ENCODE assay signal across 9 cellular contexts in genomic region chr12:5442251-5443006, GRCh38. TPM values are rescaled to one million over a fixed set of nuclear protein-coding genes. Genes with fewer than 3 reads are reported as not detected.
DNase-seq lines count a peak whose midpoint lies in the region; ATAC-seq, FAIRE-seq and TF ChIP-seq lines count a peak whose summit lies in the region.
"Had no signal": no experiment of that assay in that cellular context is flagged by ENCODE, and none has a peak within 500 bp of the region (broad histone marks: within the 10 kb centered on the region; RNA-seq: fewer than 3 reads in every experiment).

No MANE protein-coding gene starts in this region.

- H3K4me3 Mint-ChIP-seq in stimulated activated effector memory CD8-positive, alpha-beta T cell treated with anti-CD3 and anti-CD28 coated beads, Interleukin-12 subunit alpha, Interleukin-12 subunit beta, amount 100 ng/mL, for 72 hours: no peak overlapping the region

- SMC1A ChIA-PET in GM12878 (lab: Charles Lee; ENCODE audit: uncharacterized antibody, unreplicated experiment): interaction anchor here (1.3 kb wide), 1 partner anchor 242 kb away, joined by 3 read pairs; no protein-coding TSS in a partner anchor

- no peak for TF ChIP-seq POLR2A in GM12878 (IDR thresholded peaks at IDR 0.05; ENCODE audit: low read depth, low read length)

- H3K9me3 ChIP-seq in GM12878 (replicated peaks; ENCODE audit: control insufficient read depth, insufficient read depth, low read length): no peaks in the 10 kb centered on the region
- no peaks in the 10 kb centered on the region for H3K9me3 ChIP-seq in left lung

- CTCF ChIA-PET in GM12878 (lab: Yijun Ruan, JAX): interaction anchor here (1.6 kb wide), 1 partner anchor 10 kb away, joined by 3 read pairs; no protein-coding TSS in a partner anchor

- RAD21 ChIA-PET in GM12878 (lab: Charles Lee; ENCODE audit: unreplicated experiment): no interaction called here

- H3K36me3 Mint-ChIP-seq in stimulated activated effector memory CD8-positive, alpha-beta T cell treated with anti-CD3 and anti-CD28 coated beads, Interleukin-12 subunit alpha, Interleukin-12 subunit beta, amount 100 ng/mL, for 72 hours: no peaks in the 10 kb centered on the region

- H3K4me1 ChIP-seq in GM12878 (ENCODE audit: control insufficient read depth, insufficient read depth, low read length) (peaks cover 8% of the 10 kb centered on the region), left lung (no peaks in the 10 kb centered on the region)

- WGBS in GM12878 (ENCODE audit: insufficient coverage, insufficient replicate concordance, low lambda C conversion rate, missing lambda C conversion rate): 56% methylated on average over 10 of the region's 11 CpGs

- H3K4me3 ChIP-seq in GM12878 (no peak overlapping the region), left lung (no peak overlapping the region)

- TF ChIP-seq RAD21 in GM12878 (IDR thresholded peaks at IDR 0.05; ENCODE audit: insufficient read depth, low read depth, low read length): peak; percentile 49

- TF ChIP-seq EP300 in GM12878 (IDR thresholded peaks at IDR 0.05; ENCODE audit: borderline replicate concordance in 1 of 2, control insufficient read depth in 1 of 2, low read depth in 2 of 2, low read length in 2 of 2): no peak

- no peak overlapping the region for H3K4me2 ChIP-seq in GM12878 (ENCODE audit: control insufficient read depth, insufficient read depth)

- H3K4me1 Mint-ChIP-seq in stimulated activated effector memory CD8-positive, alpha-beta T cell treated with anti-CD3 and anti-CD28 coated beads, Interleukin-12 subunit alpha, Interleukin-12 subunit beta, amount 100 ng/mL, for 72 hours: no peaks in the 10 kb centered on the region

- peak; percentile 81 for ATAC-seq in GM12878
- peak; percentile 79 for ATAC-seq in left lung
- no peak for ATAC-seq in GM21737 (IDR thresholded peaks at IDR 0.05; ENCODE audit: unreplicated experiment)
- ATAC-seq in HG03139 (IDR thresholded peaks at IDR 0.05; ENCODE audit: unreplicated experiment): no peak
- no peak for ATAC-seq in stimulated activated effector memory CD8-positive, alpha-beta T cell treated with anti-CD3 and anti-CD28 coated beads, Interleukin-12 subunit alpha, Interleukin-12 subunit beta, amount 100 ng/mL, for 72 hours

- H4K20me1 ChIP-seq in GM12878 (ENCODE audit: control insufficient read depth, insufficient read depth): no peaks in the 10 kb centered on the region

- TF ChIP-seq CTCF in GM12878 (IDR thresholded peaks at IDR 0.05 in 2 of 3, conservative IDR thresholded peaks at IDR 0.05 in 1 of 3; ENCODE audit: control insufficient read depth in 2 of 3, extremely low read depth in 1 of 3, insufficient read depth in 1 of 3, low read depth in 3 of 3, low read length in 3 of 3) (peak; percentile 24 to 53 (median 35); a peak in 4 of 6 replicates), left lung (IDR thresholded peaks at IDR 0.05) (peak; percentile 33 to 34)

- H3K79me2 ChIP-seq in GM12878 (ENCODE audit: control insufficient read depth, insufficient read depth, low read length): no peaks in the 10 kb centered on the region

- no peak overlapping the region for H2AFZ ChIP-seq in GM12878 (ENCODE audit: control insufficient read depth, low read depth, low read length)

- DNase-seq in GM04504 (ENCODE audit: low read depth) (peak; percentile 46), NCI-H146 treated with DMSO at 0.1 percent for 48 hours (lab: John Stamatoyannopoulos, UW; ENCODE audit: unreplicated experiment) (peak; percentile 76), GM12878 (ENCODE audit: low read depth, low spot score) (no peak), left lung (no peak)
- DNase-seq in effector CD4-positive, alpha-beta T cell: no peak
- DNase-seq in stimulated activated effector memory CD8-positive, alpha-beta T cell treated with anti-CD3 and anti-CD28 coated beads, Interleukin-12 subunit alpha, Interleukin-12 subunit beta, amount 100 ng/mL, for 72 hours (ENCODE audit: low spot score in 2 of 2): no peak

- no TSS peak for BruUV-seq in GM12878 (replicated peaks; lab: Mats Ljungman, UMichigan)

- H3K27ac Mint-ChIP-seq in stimulated activated effector memory CD8-positive, alpha-beta T cell treated with anti-CD3 and anti-CD28 coated beads, Interleukin-12 subunit alpha, Interleukin-12 subunit beta, amount 100 ng/mL, for 72 hours: no peak overlapping the region

- no peak for FAIRE-seq in GM12878 (lab: Jason Lieb, UNC)

- POLR2A ChIA-PET in GM12878 (lab: Charles Lee): no interaction called here

- H3K27ac ChIP-seq in GM12878 (ENCODE audit: control insufficient read depth, insufficient read depth) (no peak overlapping the region), left lung (no peak overlapping the region)

- in situ Hi-C loops in GM12878 (cut with MboI): no loop called here

- H3K36me3 ChIP-seq in GM12878 (ENCODE audit: control insufficient read depth in 2 of 2, insufficient read depth in 2 of 2, low read length in 1 of 2): no peaks in the 10 kb centered on the region
- no peaks in the 10 kb centered on the region for H3K36me3 ChIP-seq in left lung

- no peaks in the 10 kb centered on the region for H3K9me3 Mint-ChIP-seq in stimulated activated effector memory CD8-positive, alpha-beta T cell treated with anti-CD3 and anti-CD28 coated beads, Interleukin-12 subunit alpha, Interleukin-12 subunit beta, amount 100 ng/mL, for 72 hours

- no peak overlapping the region for H3K9ac ChIP-seq in GM12878 (ENCODE audit: control insufficient read depth, insufficient read depth, low read length)

- no peaks in the 10 kb centered on the region; a peak in 1 of 4 replicates for H3K27me3 ChIP-seq in GM12878 (replicated peaks in 1 of 2; ENCODE audit: control insufficient read depth in 2 of 2, insufficient read depth in 2 of 2, low read length in 1 of 2)
- peaks cover 0 to 47% of the 10 kb centered on the region in 2 donors for H3K27me3 ChIP-seq in left lung

- intact Hi-C loops in GM12878 (cut with micrococcal nuclease; ENCODE audit: unreplicated experiment) (loop anchor here (1.0 to 5.0 kb wide), 3 partner anchors 242 to 420 kb away; no protein-coding TSS in a partner anchor), left lung (cut with DNase I) (loop anchor here in 1 of 2 donors (10.0 kb wide), 1 partner anchor 268 kb away; no protein-coding TSS in a partner anchor)

TF ChIP-seq in GM12878, 131 proteins besides CTCF, POLR2A, EP300 and RAD21:
- TF ChIP-seq TCF12 (IDR thresholded peaks at IDR 0.05; ENCODE audit: low read depth, low read length): no peak
- peak; percentile 53; the same call in 1 of the 2 replicates for TF ChIP-seq SMC3 (IDR thresholded peaks at IDR 0.05; ENCODE audit: borderline replicate concordance, low read length)
- TF ChIP-seq MTA3 (IDR thresholded peaks at IDR 0.05; ENCODE audit: borderline replicate concordance, low read length): no peak
- no peak for TF ChIP-seq PAX5 (IDR thresholded peaks at IDR 0.05; ENCODE audit: borderline replicate concordance, low read depth, low read length)

RNA-seq across cellular contexts. Expression of gene NTF3, which starts 10.5 kb away (rescaled TPM):
- total RNA-seq in GM12878 (2013; cell fraction: nucleolus; rRNA removed): not detected in 2 replicates
- total RNA-seq in GM12878 (2014; rRNA removed) (not detected in 2 replicates), GM12878 (2014; rRNA removed; fragmentation: Illumina TruSeq; extraction: Trizol) (not detected in 2 replicates), GM12878 (2021) (not detected in 2 replicates), left lung (under 1 TPM; 0.35 to 0.79 TPM)
- not detected for polyA plus RNA-seq in GM12878 (2011; ENCODE audit: low read depth)
- polyA plus RNA-seq in GM12878 (2011; rRNA removed) (0.07 and 0.12 TPM in 2 replicates), GM12878 (2014; fragmentation: Illumina TruSeq; extraction: Trizol) (not detected in 2 replicates), GM12878 (2014; fragmentation: Nextera tagmentation; extraction: Ambion mirVana) (not detected), GM12878 (2014; rRNA removed) (not detected in 2 replicates), GM12878 (2016; fragmentation: Nextera tagmentation; extraction: Ambion mirVana) (not detected)
- 0.06 and 0.08 TPM in 2 replicates for polyA plus RNA-seq in GM12878 (2011; cell fraction: cytosol; rRNA removed)
- polyA plus RNA-seq in GM12878 (2011; cell fraction: nucleus; rRNA removed): 0.24 TPM in 1 of 2 replicates, not detected in the other
- polyA plus RNA-seq in GM12878 (2012): not detected in 2 replicates
- polyA minus RNA-seq in GM12878 (2011; rRNA and poly(A)+ RNA removed): not detected in 2 replicates
- polyA minus RNA-seq in GM12878 (2011; cell fraction: cytosol; rRNA and poly(A)+ RNA removed): not detected in 2 replicates
- polyA minus RNA-seq in GM12878 (2011; cell fraction: nucleus; rRNA and poly(A)+ RNA removed): 0.36 TPM in 1 of 2 replicates, not detected in the other
- total RNA-seq: T-helper 1 cell treated with Interleukin-12 subunit alpha and Interleukin-12 subunit beta and Interleukin-4 antibody, amounts not matched to agents 30 ng/mL and 1 ng/mL, for 36 hours had no signal

Comparison
In these comparisons a context has a peak if more than half of its experiments do, and no peak if none do; other contexts are left out.
1. DNase-seq: peak in GM04504 (single experiment) and NCI-H146 treated with DMSO at 0.1 percent for 48 hours (single experiment); none in GM12878 (single experiment), left lung (0 of 2), effector CD4-positive, alpha-beta T cell (single experiment) and stimulated activated effector memory CD8-positive, alpha-beta T cell treated with anti-CD3 and anti-CD28 coated beads, Interleukin-12 subunit alpha, Interleukin-12 subunit beta, amount 100 ng/mL, for 72 hours (0 of 2).
2. ATAC-seq: peak in GM12878 (single experiment) and left lung (single experiment); none in GM21737 (single experiment), HG03139 (single experiment) and stimulated activated effector memory CD8-positive, alpha-beta T cell treated with anti-CD3 and anti-CD28 coated beads, Interleukin-12 subunit alpha, Interleukin-12 subunit beta, amount 100 ng/mL, for 72 hours (single experiment).